25 cellular contexts compared by ENCODE assay signal in the genomic region with DNA sequence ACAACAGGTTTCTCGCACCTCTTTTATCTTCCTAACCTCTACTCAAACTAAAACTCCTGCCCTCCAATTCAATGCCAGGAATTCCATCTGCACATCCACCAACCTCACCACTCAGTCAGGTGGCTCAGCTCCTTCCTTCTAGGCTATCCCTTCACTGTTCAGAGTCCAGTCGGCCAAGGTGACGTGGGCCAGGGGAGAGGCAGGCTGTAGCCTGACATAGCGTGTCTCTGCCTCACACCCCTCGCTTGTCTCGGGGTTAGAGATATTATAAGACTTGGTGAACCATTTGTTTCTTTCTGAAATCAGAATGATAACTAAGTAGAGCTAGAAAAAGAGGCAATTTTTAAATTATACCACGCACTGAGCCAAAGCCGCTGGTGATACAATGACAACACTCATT. TPM values are rescaled to one million over a fixed set of nuclear protein-coding genes. Genes with fewer than 3 reads are reported as not detected.
A peak's percentile ranks its signal among the peaks of the same experiment; 100 is the strongest.
DNase-seq lines count a peak whose midpoint lies in the region; ATAC-seq and TF ChIP-seq lines count a peak whose summit lies in the region.
"Had no signal": no experiment of that assay in that cellular context is flagged by ENCODE, and none has a peak within 500 bp of the region (broad histone marks: within the 10 kb centered on the region; RNA-seq: fewer than 3 reads in every experiment).

No MANE protein-coding gene starts in this region.

- WGBS in right lobe of liver (ENCODE audit: insufficient coverage, low coverage, low lambda C conversion rate, missing lambda C conversion rate): 65% methylated on average over 8 of the region's 8 CpGs

- H3K9me3 Mint-ChIP-seq in activated CD8-positive, alpha-beta memory T cell treated with anti-CD3 and anti-CD28 coated beads, Interleukin-2, amount 10 ng/mL, durations not matched to agents 7 days and 5 days (ENCODE audit: low read depth): no peaks in the 10 kb centered on the region
- no peaks in the 10 kb centered on the region for H3K9me3 Mint-ChIP-seq in effector memory CD8-positive, alpha-beta T cell
- no peaks in the 10 kb centered on the region for H3K9me3 Mint-ChIP-seq in stimulated activated memory B cell treated with anti-CD40 and anti-IgM and Interleukin-4, amounts not matched to agents 10 μg/mL and 1 μg/mL and 100 μg/mL, for 72 hours
- H3K9me3 Mint-ChIP-seq: activated B cell treated with CpG ODN at 0.5 μM for 24 hours; naive B cell; stimulated activated naive CD8-positive, alpha-beta T cell treated with anti-CD3 and anti-CD28 coated beads, Interleukin-15, amount 100 ng/mL, for 72 hours had no signal

- no peak for ATAC-seq in activated CD8-positive, alpha-beta memory T cell treated with anti-CD3 and anti-CD28 coated beads, Interleukin-2, amount 10 ng/mL, durations not matched to agents 7 days and 5 days
- no peak for ATAC-seq in effector memory CD8-positive, alpha-beta T cell (replicated peaks)
- ATAC-seq in right lobe of liver (peak in 1 of 4 donors; percentile 27), GM21576 (IDR thresholded peaks at IDR 0.05; ENCODE audit: unreplicated experiment) (no peak)
- no peak for ATAC-seq in stimulated activated memory B cell treated with anti-CD40 and anti-IgM and Interleukin-4, amounts not matched to agents 10 μg/mL and 1 μg/mL and 100 μg/mL, for 72 hours
- ATAC-seq: stimulated activated naive CD8-positive, alpha-beta T cell treated with anti-CD3 and anti-CD28 coated beads, Interleukin-15, amount 100 ng/mL, for 72 hours had no signal

- peaks cover 97% of the 10 kb centered on the region for H3K79me2 ChIP-seq in MM.1S (ENCODE audit: low read length)

- no peaks in the 10 kb centered on the region for H3K27me3 Mint-ChIP-seq in activated CD8-positive, alpha-beta memory T cell treated with anti-CD3 and anti-CD28 coated beads, Interleukin-2, amount 10 ng/mL, durations not matched to agents 7 days and 5 days
- H3K27me3 Mint-ChIP-seq in effector memory CD8-positive, alpha-beta T cell: no peaks in the 10 kb centered on the region
- H3K27me3 Mint-ChIP-seq in stimulated activated memory B cell treated with anti-CD40 and anti-IgM and Interleukin-4, amounts not matched to agents 10 μg/mL and 1 μg/mL and 100 μg/mL, for 72 hours: no peaks in the 10 kb centered on the region
- H3K27me3 Mint-ChIP-seq: activated B cell treated with CpG ODN at 0.5 μM for 24 hours; naive B cell; stimulated activated naive CD8-positive, alpha-beta T cell treated with anti-CD3 and anti-CD28 coated beads, Interleukin-15, amount 100 ng/mL, for 72 hours had no signal

- H3K36me3 Mint-ChIP-seq in activated CD8-positive, alpha-beta memory T cell treated with anti-CD3 and anti-CD28 coated beads, Interleukin-2, amount 10 ng/mL, durations not matched to agents 7 days and 5 days: peaks cover 2% of the 10 kb centered on the region
- H3K36me3 Mint-ChIP-seq in effector memory CD8-positive, alpha-beta T cell (ENCODE audit: insufficient read depth): peaks cover 7% of the 10 kb centered on the region
- peaks cover 2% of the 10 kb centered on the region for H3K36me3 Mint-ChIP-seq in stimulated activated memory B cell treated with anti-CD40 and anti-IgM and Interleukin-4, amounts not matched to agents 10 μg/mL and 1 μg/mL and 100 μg/mL, for 72 hours
- H3K36me3 Mint-ChIP-seq: naive B cell had no signal

- TF ChIP-seq CTCF in right lobe of liver (IDR thresholded peaks at IDR 0.05) (no peak), MM.1S (IDR thresholded peaks at IDR 0.05; ENCODE audit: low read length) (no peak)

- H3F3A ChIP-seq in MM.1S (ENCODE audit: insufficient read depth, low read length): no peaks in the 10 kb centered on the region

- peak overlapping the region; percentile 11 to 80 (median 53) for H3K27ac ChIP-seq in right lobe of liver
- no peak overlapping the region for H3K27ac ChIP-seq in MM.1S (ENCODE audit: low read length)
- H3K27ac ChIP-seq: 22Rv1, breast epithelium, epithelial cell of prostate, hepatocyte, KMS-11, transverse colon had no signal

- no peak overlapping the region for H3K9ac ChIP-seq in MM.1S (ENCODE audit: low read length)
- H3K9ac ChIP-seq: KMS-11 had no signal

- no peak for TF ChIP-seq POLR2A in right lobe of liver (IDR thresholded peaks at IDR 0.05)

- H4K20me1 ChIP-seq in MM.1S (ENCODE audit: insufficient read depth, low read length): no peaks in the 10 kb centered on the region; the same call in 1 of the 2 replicates

- peak; percentile 8 for DNase-seq in activated CD8-positive, alpha-beta memory T cell treated with anti-CD3 and anti-CD28 coated beads, Interleukin-2, amount 10 ng/mL, durations not matched to agents 7 days and 5 days
- DNase-seq in activated CD8-positive, alpha-beta memory T cell treated with anti-CD3 and anti-CD28 coated beads for 24 hours: no peak
- DNase-seq in effector memory CD8-positive, alpha-beta T cell: no peak
- DNase-seq in right lobe of liver (no peak), MM.1S (no peak)
- no peak for DNase-seq in effector CD8-positive, alpha-beta T cell (lab: John Stamatoyannopoulos, UW)
- DNase-seq: activated B cell treated with CpG ODN at 0.5 μM for 24 hours; activated CD4-positive, alpha-beta T cell treated with anti-CD3 and anti-CD28 coated beads, Interleukin-2, amount 50 U/mL, for 48 hours; adrenal gland; Caco-2; dermis blood vessel endothelial cell; DMS79 treated with DMSO at 0.1 percent for 48 hours; MV-4-11; naive B cell; NCI-H82; stimulated activated naive CD8-positive, alpha-beta T cell treated with anti-CD3 and anti-CD28 coated beads, Interleukin-15, amount 100 ng/mL, for 72 hours; T-helper 9 cell; transverse colon had no signal

- H3K4me3 Mint-ChIP-seq in activated CD8-positive, alpha-beta memory T cell treated with anti-CD3 and anti-CD28 coated beads, Interleukin-2, amount 10 ng/mL, durations not matched to agents 7 days and 5 days: no peak overlapping the region
- H3K4me3 Mint-ChIP-seq in effector memory CD8-positive, alpha-beta T cell: no peak overlapping the region
- H3K4me3 Mint-ChIP-seq in stimulated activated memory B cell treated with anti-CD40 and anti-IgM and Interleukin-4, amounts not matched to agents 10 μg/mL and 1 μg/mL and 100 μg/mL, for 72 hours: no peak overlapping the region
- H3K4me3 Mint-ChIP-seq: activated B cell treated with CpG ODN at 0.5 μM for 24 hours; stimulated activated naive CD8-positive, alpha-beta T cell treated with anti-CD3 and anti-CD28 coated beads, Interleukin-15, amount 100 ng/mL, for 72 hours had no signal

- peaks cover 10% of the 10 kb centered on the region for H3K4me1 Mint-ChIP-seq in activated CD8-positive, alpha-beta memory T cell treated with anti-CD3 and anti-CD28 coated beads, Interleukin-2, amount 10 ng/mL, durations not matched to agents 7 days and 5 days
- peaks cover 9 to 15% of the 10 kb centered on the region in 2 donors for H3K4me1 Mint-ChIP-seq in effector memory CD8-positive, alpha-beta T cell (ENCODE audit: low read depth in 2 of 2)
- H3K4me1 Mint-ChIP-seq in stimulated activated memory B cell treated with anti-CD40 and anti-IgM and Interleukin-4, amounts not matched to agents 10 μg/mL and 1 μg/mL and 100 μg/mL, for 72 hours: peaks cover 66% of the 10 kb centered on the region

- CTCF ChIA-PET in activated CD8-positive, alpha-beta memory T cell treated with anti-CD3 and anti-CD28 coated beads, Interleukin-2, amount 10 ng/mL, durations not matched to agents 7 days and 5 days (lab: Charles Lee): no interaction called here

- no peak overlapping the region for H2AFZ ChIP-seq in MM.1S (ENCODE audit: low read length)
- H2AFZ ChIP-seq: hepatocyte had no signal

- no peaks in the 10 kb centered on the region for H3K9me2 ChIP-seq in MM.1S (replicated peaks; ENCODE audit: insufficient read depth, low read length)

- H3K9me3 ChIP-seq in right lobe of liver: no peaks in the 10 kb centered on the region
- H3K9me3 ChIP-seq in MM.1S (replicated peaks; ENCODE audit: insufficient read depth, low read length): no peaks in the 10 kb centered on the region
- H3K9me3 ChIP-seq: adrenal gland, breast epithelium, Caco-2, transverse colon had no signal

- intact Hi-C loops in right lobe of liver (cut with DNase I): no loop called here

- H3K4me2 ChIP-seq in MM.1S (ENCODE audit: low read depth, low read length): no peak overlapping the region
- H3K4me2 ChIP-seq: hepatocyte, KMS-11 had no signal

- peaks cover 2 to 86% (median 37%) of the 10 kb centered on the region in 4 donors for H3K4me1 ChIP-seq in right lobe of liver
- no peaks in the 10 kb centered on the region for H3K4me1 ChIP-seq in MM.1S (ENCODE audit: low read length)
- H3K4me1 ChIP-seq: Caco-2 had no signal

- H3K27ac Mint-ChIP-seq in activated CD8-positive, alpha-beta memory T cell treated with anti-CD3 and anti-CD28 coated beads, Interleukin-2, amount 10 ng/mL, durations not matched to agents 7 days and 5 days: no peak overlapping the region
- peak overlapping the region; percentile 16 to 27 for H3K27ac Mint-ChIP-seq in effector memory CD8-positive, alpha-beta T cell
- peak overlapping the region; percentile 46 for H3K27ac Mint-ChIP-seq in stimulated activated memory B cell treated with anti-CD40 and anti-IgM and Interleukin-4, amounts not matched to agents 10 μg/mL and 1 μg/mL and 100 μg/mL, for 72 hours
- H3K27ac Mint-ChIP-seq: activated B cell treated with CpG ODN at 0.5 μM for 24 hours; naive B cell; stimulated activated naive CD8-positive, alpha-beta T cell treated with anti-CD3 and anti-CD28 coated beads, Interleukin-15, amount 100 ng/mL, for 72 hours had no signal

- H3K27me3 ChIP-seq in right lobe of liver (no peaks in the 10 kb centered on the region), MM.1S (replicated peaks; ENCODE audit: insufficient read depth, low read length) (no peaks in the 10 kb centered on the region)
- H3K27me3 ChIP-seq: adrenal gland, breast epithelium, hepatocyte, transverse colon had no signal

- H3K36me3 ChIP-seq in right lobe of liver (no peaks in the 10 kb centered on the region), MM.1S (replicated peaks; ENCODE audit: insufficient read depth, low read length) (no peaks in the 10 kb centered on the region)
- H3K36me3 ChIP-seq: adrenal gland, breast epithelium, transverse colon had no signal

- H3K4me3 ChIP-seq in right lobe of liver: no peak overlapping the region
- H3K4me3 ChIP-seq in MM.1S (ENCODE audit: low read length): no peak overlapping the region
- H3K4me3 ChIP-seq: adrenal gland, breast epithelium, hepatocyte, transverse colon had no signal

RNA-seq across cellular contexts. Expression of gene HIPK2, which starts 31.1 kb away (rescaled TPM):
- total RNA-seq in activated CD8-positive, alpha-beta memory T cell treated with anti-CD3 and anti-CD28 coated beads, Interleukin-2, amount 10 ng/mL, durations not matched to agents 7 days and 5 days: 10 to 100 TPM; 20.2 to 21.4 TPM
- total RNA-seq in right lobe of liver: 10 to 100 TPM; 48.5 to 68.0 (median 59.6) TPM
